ENCODE assay signal across 20 cellular contexts in genomic region chr20:46232575-46232974, GRCh38.
DNase-seq lines count a peak whose midpoint lies in the region; TF ChIP-seq lines count a peak whose summit lies in the region.
"Had no signal": no experiment of that assay in that cellular context is flagged by ENCODE, and none has a peak within 500 bp of the region (broad histone marks: within the 10 kb centered on the region; RNA-seq: fewer than 3 reads in every experiment).

No MANE protein-coding gene starts in this region.

- DNase-seq in NCI-H1417 (lab: John Stamatoyannopoulos, UW) (peak; percentile 30 to 89 (median 69)), NCI-H1417 treated with DMSO at 0.1 percent for 48 hours (lab: John Stamatoyannopoulos, UW) (no peak), DMS79 treated with DMSO at 0.1 percent for 48 hours (lab: John Stamatoyannopoulos, UW) (peak; percentile 55), NCI-H2171 (lab: John Stamatoyannopoulos, UW) (peak; percentile 59), SK-N-SH (peak; percentile 68), occipital lobe (lab: John Stamatoyannopoulos, UW) (no peak), colonic mucosa (no peak)
- DNase-seq: COR-L47, DMS153, EL, GM23248, Karpas-422, NCI-H1048, NCI-H2029, SW 1271, T-helper 2 cell had no signal

- WGBS in SK-N-SH (ENCODE audit: low lambda C conversion rate), result 4% methylated on average over 5 of the region's 5 CpGs

- H3K4me3 ChIP-seq in SK-N-SH (ENCODE audit: low read depth in 2 of 2, low read length in 1 of 2) (no peak overlapping the region), colonic mucosa (no peak overlapping the region)
- H3K4me3 ChIP-seq: GM12878, GM23248, HAP-1, SJSA1 had no signal

- intact Hi-C loops in colonic mucosa (cut with DNase I), result no loop called here

- POLR2A ChIA-PET in SK-N-SH (lab: Yijun Ruan, JAX), result no interaction called here

- H3K9me3 ChIP-seq in SK-N-SH (no peaks in the 10 kb centered on the region), colonic mucosa (no peaks in the 10 kb centered on the region)
- H3K9me3 ChIP-seq: HAP-1, SJSA1 had no signal

- H4K20me1 ChIP-seq in SK-N-SH (ENCODE audit: insufficient read depth), result no peaks in the 10 kb centered on the region

- no peak for TF ChIP-seq RAD21 in SK-N-SH (IDR thresholded peaks at IDR 0.05; ENCODE audit: low read length)

- H3K9me2 ChIP-seq in SK-N-SH, result no peaks in the 10 kb centered on the region

- H3K27me3 ChIP-seq in SK-N-SH (ENCODE audit: insufficient read depth) (no peaks in the 10 kb centered on the region), colonic mucosa (peaks cover 6% of the 10 kb centered on the region)

- no peak for TF ChIP-seq EP300 in SK-N-SH (IDR thresholded peaks at IDR 0.05; ENCODE audit: borderline replicate concordance in 1 of 2, low read depth in 1 of 2, low read length in 1 of 2)

- no peaks in the 10 kb centered on the region for H3F3A ChIP-seq in SK-N-SH (replicated peaks; ENCODE audit: insufficient read depth)

- H3K79me2 ChIP-seq in SK-N-SH (ENCODE audit: insufficient read depth), result no peaks in the 10 kb centered on the region

- H3K36me3 ChIP-seq in SK-N-SH (replicated peaks in 1 of 2; ENCODE audit: control insufficient read depth in 1 of 2, insufficient read depth in 2 of 2, low read length in 1 of 2) (no peaks in the 10 kb centered on the region), colonic mucosa (no peaks in the 10 kb centered on the region)
- H3K36me3 ChIP-seq: HAP-1, SJSA1 had no signal

- TF ChIP-seq CTCF in SK-N-SH (IDR thresholded peaks at IDR 0.05) (no peak), colonic mucosa (IDR thresholded peaks at IDR 0.05) (no peak)

- H3K9ac ChIP-seq in SK-N-SH (no peak overlapping the region), colonic mucosa (ENCODE audit: low read depth in 2 of 2, low read length in 2 of 2) (no peak overlapping the region)
- H3K9ac ChIP-seq: GM23248 had no signal

- H3K4me2 ChIP-seq in SK-N-SH, result no peak overlapping the region

- no peak overlapping the region for H2AFZ ChIP-seq in SK-N-SH (ENCODE audit: low read depth)
- H2AFZ ChIP-seq: GM23248 had no signal

- H3K27ac ChIP-seq in SK-N-SH (ENCODE audit: low read depth in 2 of 2, low read length in 1 of 2), result no peak overlapping the region
- H3K27ac ChIP-seq in colonic mucosa, result no peak overlapping the region
- H3K27ac ChIP-seq: GM23248, HL-60, SJSA1 had no signal

- peaks cover 0 to 9% of the 10 kb centered on the region in 2 experiments; a peak in 1 of 4 replicates for H3K4me1 ChIP-seq in SK-N-SH (ENCODE audit: control insufficient read depth in 1 of 2, insufficient read depth in 2 of 2, low read depth in 1 of 2, low read length in 1 of 2)
- no peaks in the 10 kb centered on the region for H3K4me1 ChIP-seq in colonic mucosa
- H3K4me1 ChIP-seq: HAP-1, SJSA1 had no signal

- CTCF ChIA-PET in SK-N-SH (lab: Yijun Ruan, JAX), result interaction anchor here (0.8 kb wide), 1 partner anchor 99 kb away, joined by 3 read pairs; no protein-coding TSS in a partner anchor

TF ChIP-seq in SK-N-SH, 30 proteins besides CTCF, POLR2A, EP300 and RAD21:
- TF ChIP-seq, protein P1, sequence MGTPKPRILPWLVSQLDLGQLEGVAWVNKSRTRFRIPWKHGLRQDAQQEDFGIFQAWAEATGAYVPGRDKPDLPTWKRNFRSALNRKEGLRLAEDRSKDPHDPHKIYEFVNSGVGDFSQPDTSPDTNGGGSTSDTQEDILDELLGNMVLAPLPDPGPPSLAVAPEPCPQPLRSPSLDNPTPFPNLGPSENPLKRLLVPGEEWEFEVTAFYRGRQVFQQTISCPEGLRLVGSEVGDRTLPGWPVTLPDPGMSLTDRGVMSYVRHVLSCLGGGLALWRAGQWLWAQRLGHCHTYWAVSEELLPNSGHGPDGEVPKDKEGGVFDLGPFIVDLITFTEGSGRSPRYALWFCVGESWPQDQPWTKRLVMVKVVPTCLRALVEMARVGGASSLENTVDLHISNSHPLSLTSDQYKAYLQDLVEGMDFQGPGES (IDR thresholded peaks at IDR 0.05; ENCODE audit: low read depth, low read length), result no peak
- TF ChIP-seq MAX (IDR thresholded peaks at IDR 0.05; ENCODE audit: low read depth) (no peak), TAF1 (IDR thresholded peaks at IDR 0.05; ENCODE audit: borderline replicate concordance, low read depth, low read length) (no peak), TCF12 (IDR thresholded peaks at IDR 0.05) (no peak), CHD2 (IDR thresholded peaks at IDR 0.05; ENCODE audit: low read length, partially characterized antibody) (no peak), POLR2AphosphoS5 (IDR thresholded peaks at IDR 0.05; ENCODE audit: low read depth, low read length) (no peak), PBX3 (IDR thresholded peaks at IDR 0.05) (no peak), MXI1 (IDR thresholded peaks at IDR 0.05; ENCODE audit: low read depth, low read length) (no peak), RCOR1 (IDR thresholded peaks at IDR 0.05; ENCODE audit: low read length) (no peak), GATA2 (CRISPR knock-in tag; IDR thresholded peaks at IDR 0.05) (no peak), REST (IDR thresholded peaks at IDR 0.05; ENCODE audit: low read depth, low read length) (no peak), SIN3A (IDR thresholded peaks at IDR 0.05; ENCODE audit: borderline replicate concordance, low read depth, low read length) (no peak)
- TF ChIP-seq, protein P2, sequence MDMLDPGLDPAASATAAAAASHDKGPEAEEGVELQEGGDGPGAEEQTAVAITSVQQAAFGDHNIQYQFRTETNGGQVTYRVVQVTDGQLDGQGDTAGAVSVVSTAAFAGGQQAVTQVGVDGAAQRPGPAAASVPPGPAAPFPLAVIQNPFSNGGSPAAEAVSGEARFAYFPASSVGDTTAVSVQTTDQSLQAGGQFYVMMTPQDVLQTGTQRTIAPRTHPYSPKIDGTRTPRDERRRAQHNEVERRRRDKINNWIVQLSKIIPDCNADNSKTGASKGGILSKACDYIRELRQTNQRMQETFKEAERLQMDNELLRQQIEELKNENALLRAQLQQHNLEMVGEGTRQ (IDR thresholded peaks at IDR 0.05; ENCODE audit: borderline replicate concordance, low read depth, low read length), result no peak

Comparison
In these comparisons a context has a peak if more than half of its experiments do, and no peak if none do; other contexts are left out.
1. DNase-seq: peak in NCI-H1417 (3 of 3), DMS79 treated with DMSO at 0.1 percent for 48 hours (single experiment), NCI-H2171 (single experiment) and SK-N-SH (single experiment); none in NCI-H1417 treated with DMSO at 0.1 percent for 48 hours (single experiment), occipital lobe (single experiment) and colonic mucosa (single experiment).